15 cellular contexts compared by ENCODE assay signal in the genomic region with DNA sequence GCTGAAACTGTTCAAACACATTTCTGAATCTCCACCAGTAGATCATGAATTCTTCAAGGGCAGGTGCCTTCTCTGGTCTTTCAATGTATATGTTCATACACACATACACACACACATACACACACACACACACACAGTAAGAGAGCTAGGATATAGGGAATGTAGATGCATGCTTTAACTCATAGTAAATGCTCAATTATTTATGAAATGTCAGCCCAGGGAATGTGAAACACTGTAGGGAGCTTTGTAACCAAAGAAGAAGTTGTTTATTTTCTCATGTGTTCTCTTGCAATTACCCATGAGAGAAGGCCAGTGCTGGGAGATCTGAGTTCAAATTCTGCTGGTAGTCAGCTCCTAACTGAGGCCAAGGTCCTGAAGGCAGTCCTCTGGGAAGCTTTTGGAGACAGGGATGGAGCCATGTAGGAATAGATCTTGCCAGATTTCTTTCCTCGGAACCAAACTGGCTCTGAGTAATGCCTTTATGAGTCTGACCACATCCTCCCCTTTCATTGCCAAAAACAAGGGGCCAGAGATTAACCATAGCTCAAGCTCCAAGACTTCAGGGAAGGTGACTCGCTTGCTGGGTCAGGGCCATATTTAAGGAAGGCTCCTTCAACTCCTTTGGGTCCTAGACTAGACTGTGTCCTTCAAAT.
DNase-seq lines count a peak whose midpoint lies in the region; ATAC-seq and TF ChIP-seq lines count a peak whose summit lies in the region.
"Had no signal": no experiment of that assay in that cellular context is flagged by ENCODE, and none has a peak within 500 bp of the region (broad histone marks: within the 10 kb centered on the region; RNA-seq: fewer than 3 reads in every experiment).

No MANE protein-coding gene starts in this region.

- WGBS in GM23248 (ENCODE audit: low coverage in 1 of 2, low lambda C conversion rate in 2 of 2, missing lambda C conversion rate in 2 of 2), 2 experiments, result 19 to 21% methylated on average over 2 of the region's 2 CpGs
- 12% methylated on average over 2 of the region's 2 CpGs for WGBS in SK-N-SH (ENCODE audit: low lambda C conversion rate)

- no peaks in the 10 kb centered on the region for H3K9me3 ChIP-seq in GM23248 (ENCODE audit: low read depth)
- H3K9me3 ChIP-seq in SK-N-SH, result no peaks in the 10 kb centered on the region
- H3K9me3 ChIP-seq: uterus had no signal

- intact Hi-C loops in CD14-positive monocyte (cut with micrococcal nuclease), result no loop called here

- H4K20me1 ChIP-seq in GM23248 (ENCODE audit: insufficient read depth), result no peaks in the 10 kb centered on the region
- no peaks in the 10 kb centered on the region for H4K20me1 ChIP-seq in SK-N-SH (ENCODE audit: insufficient read depth)

- no peak overlapping the region for H2AFZ ChIP-seq in GM23248
- no peak overlapping the region for H2AFZ ChIP-seq in SK-N-SH (ENCODE audit: low read depth)

- no peak overlapping the region for H3K27ac Mint-ChIP-seq in CD14-positive monocyte
- H3K27ac Mint-ChIP-seq: activated CD4-positive, alpha-beta memory T cell treated with anti-CD3 and anti-CD28 coated beads, Interleukin-2, amount 10 ng/mL, durations not matched to agents 7 days and 5 days; B cell had no signal

- TF ChIP-seq CTCF in SK-N-SH (IDR thresholded peaks at IDR 0.05) (no peak), CD14-positive monocyte (IDR thresholded peaks at IDR 0.05) (no peak)

- DNase-seq in A172 (ENCODE audit: low spot score) (peak; percentile 93), GM23248 (peak; percentile 95), SK-N-SH (no peak), fibroblast of peridontal ligament (ENCODE audit: extremely low read depth) (peak; percentile 97), NCI-H187 treated with DMSO at 0.1 percent for 48 hours (lab: John Stamatoyannopoulos, UW) (no peak), CD14-positive monocyte (ENCODE audit: low spot score) (no peak), NCI-H2227 (lab: John Stamatoyannopoulos, UW; ENCODE audit: unreplicated experiment) (no peak)
- DNase-seq: activated CD4-positive, alpha-beta memory T cell treated with anti-CD3 and anti-CD28 coated beads, Interleukin-2, amount 10 ng/mL, durations not matched to agents 7 days and 5 days; activated gamma-delta T cell; DMS53; NCI-H2029 treated with DMSO at 0.1 percent for 48 hours; uterus had no signal

- H3K4me1 ChIP-seq in GM23248 (ENCODE audit: insufficient read depth) (peaks cover 24% of the 10 kb centered on the region), SK-N-SH (ENCODE audit: control insufficient read depth in 1 of 2, insufficient read depth in 2 of 2, low read depth in 1 of 2, low read length in 1 of 2) (peaks cover 2 to 28% of the 10 kb centered on the region in 2 experiments; a peak in 3 of 4 replicates)
- H3K4me1 ChIP-seq: uterus had no signal

- H3F3A ChIP-seq in GM23248 (ENCODE audit: insufficient read depth) (peaks cover 27% of the 10 kb centered on the region), SK-N-SH (replicated peaks; ENCODE audit: insufficient read depth) (peaks cover 43% of the 10 kb centered on the region)

- H3K36me3 Mint-ChIP-seq in CD14-positive monocyte, result no peaks in the 10 kb centered on the region

- H3K4me3 Mint-ChIP-seq in CD14-positive monocyte, result no peak overlapping the region
- H3K4me3 Mint-ChIP-seq: activated CD4-positive, alpha-beta memory T cell treated with anti-CD3 and anti-CD28 coated beads, Interleukin-2, amount 10 ng/mL, durations not matched to agents 7 days and 5 days; B cell had no signal

- TF ChIP-seq RAD21 in SK-N-SH (IDR thresholded peaks at IDR 0.05; ENCODE audit: low read length), result no peak

- H3K9me3 Mint-ChIP-seq in CD14-positive monocyte, result peaks cover 0 to 5% (median 0%) of the 10 kb centered on the region in 7 donors
- H3K9me3 Mint-ChIP-seq: activated CD4-positive, alpha-beta memory T cell treated with anti-CD3 and anti-CD28 coated beads, Interleukin-2, amount 10 ng/mL, durations not matched to agents 7 days and 5 days had no signal

- H3K27ac ChIP-seq in GM23248, result peak overlapping the region; percentile 78
- peak overlapping the region in 1 of 2 experiments; percentile 99; a peak in 2 of 4 replicates for H3K27ac ChIP-seq in SK-N-SH (ENCODE audit: low read depth in 2 of 2, low read length in 1 of 2)
- H3K27ac ChIP-seq: KMS-11, uterus had no signal

- no peaks in the 10 kb centered on the region for H3K4me1 Mint-ChIP-seq in CD14-positive monocyte
- H3K4me1 Mint-ChIP-seq: activated CD4-positive, alpha-beta memory T cell treated with anti-CD3 and anti-CD28 coated beads, Interleukin-2, amount 10 ng/mL, durations not matched to agents 7 days and 5 days; B cell had no signal

- H3K9me2 ChIP-seq in GM23248 (ENCODE audit: insufficient read depth) (no peaks in the 10 kb centered on the region), SK-N-SH (no peaks in the 10 kb centered on the region)

- no peak for ATAC-seq in HG02884 (IDR thresholded peaks at IDR 0.05; ENCODE audit: unreplicated experiment)

- CTCF ChIA-PET in SK-N-SH (lab: Yijun Ruan, JAX), result interaction anchor here (1.9 to 4.3 kb wide), 2 partner anchors 11 to 969 kb away, joined by 4 to 37 read pairs; no protein-coding TSS in a partner anchor

- H3K36me3 ChIP-seq in GM23248 (ENCODE audit: low read depth), result no peaks in the 10 kb centered on the region
- peaks cover 0 to 40% of the 10 kb centered on the region in 2 experiments for H3K36me3 ChIP-seq in SK-N-SH (replicated peaks in 1 of 2; ENCODE audit: control insufficient read depth in 1 of 2, insufficient read depth in 2 of 2, low read length in 1 of 2)
- H3K36me3 ChIP-seq: uterus had no signal

- H3K27me3 ChIP-seq in GM23248 (replicated peaks; ENCODE audit: insufficient read depth) (no peaks in the 10 kb centered on the region), SK-N-SH (ENCODE audit: insufficient read depth) (no peaks in the 10 kb centered on the region)
- H3K27me3 ChIP-seq: uterus had no signal

- in situ Hi-C loops in GM23248 (cut with MboI), result no loop called here

- no peak overlapping the region for H3K4me2 ChIP-seq in GM23248 (ENCODE audit: unreplicated experiment)
- no peak overlapping the region for H3K4me2 ChIP-seq in SK-N-SH
- H3K4me2 ChIP-seq: KMS-11 had no signal

- peaks cover 0 to 2% (median 2%) of the 10 kb centered on the region in 3 donors for H3K27me3 Mint-ChIP-seq in CD14-positive monocyte (ENCODE audit: low read depth in 3 of 3)
- H3K27me3 Mint-ChIP-seq: activated CD4-positive, alpha-beta memory T cell treated with anti-CD3 and anti-CD28 coated beads, Interleukin-2, amount 10 ng/mL, durations not matched to agents 7 days and 5 days; B cell had no signal

- H3K79me2 ChIP-seq in GM23248 (ENCODE audit: insufficient read depth) (no peaks in the 10 kb centered on the region), SK-N-SH (ENCODE audit: insufficient read depth) (peaks cover 14% of the 10 kb centered on the region; the same call in 1 of the 2 replicates)

- H3K4me3 ChIP-seq in GM23248, result no peak overlapping the region
- no peak overlapping the region for H3K4me3 ChIP-seq in SK-N-SH (ENCODE audit: low read depth in 2 of 2, low read length in 1 of 2)
- H3K4me3 ChIP-seq: uterus had no signal

- POLR2A ChIA-PET in SK-N-SH (lab: Yijun Ruan, JAX), result no interaction called here

- H3K9ac ChIP-seq in GM23248 (0 out of 2 replicates have a peak overlapping the region, but pooled peaks have one; percentile 14), SK-N-SH (peak overlapping the region; percentile 32; the same call in 1 of the 2 replicates)
- H3K9ac ChIP-seq: KMS-11 had no signal

- TF ChIP-seq EP300 in SK-N-SH (IDR thresholded peaks at IDR 0.05; ENCODE audit: borderline replicate concordance in 1 of 2, low read depth in 1 of 2, low read length in 1 of 2), result peak in 1 of 2 experiments; percentile 92; a peak in 2 of 4 replicates

TF ChIP-seq in SK-N-SH, 30 proteins besides CTCF, POLR2A, EP300 and RAD21 (continues in another document):
- TF ChIP-seq MXI1 (IDR thresholded peaks at IDR 0.05; ENCODE audit: low read depth, low read length), result no peak
- TF ChIP-seq, protein P1, sequence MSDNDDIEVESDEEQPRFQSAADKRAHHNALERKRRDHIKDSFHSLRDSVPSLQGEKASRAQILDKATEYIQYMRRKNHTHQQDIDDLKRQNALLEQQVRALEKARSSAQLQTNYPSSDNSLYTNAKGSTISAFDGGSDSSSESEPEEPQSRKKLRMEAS (IDR thresholded peaks at IDR 0.05; ENCODE audit: low read depth), result peak; percentile 37; the same call in 1 of the 2 replicates
- no peak for TF ChIP-seq FOXJ3 (CRISPR knock-in tag; IDR thresholded peaks at IDR 0.05)
- TF ChIP-seq, protein P2, sequence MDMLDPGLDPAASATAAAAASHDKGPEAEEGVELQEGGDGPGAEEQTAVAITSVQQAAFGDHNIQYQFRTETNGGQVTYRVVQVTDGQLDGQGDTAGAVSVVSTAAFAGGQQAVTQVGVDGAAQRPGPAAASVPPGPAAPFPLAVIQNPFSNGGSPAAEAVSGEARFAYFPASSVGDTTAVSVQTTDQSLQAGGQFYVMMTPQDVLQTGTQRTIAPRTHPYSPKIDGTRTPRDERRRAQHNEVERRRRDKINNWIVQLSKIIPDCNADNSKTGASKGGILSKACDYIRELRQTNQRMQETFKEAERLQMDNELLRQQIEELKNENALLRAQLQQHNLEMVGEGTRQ (IDR thresholded peaks at IDR 0.05; ENCODE audit: borderline replicate concordance, low read depth, low read length), result no peak
- TF ChIP-seq RXRA (IDR thresholded peaks at IDR 0.05; ENCODE audit: borderline replicate concordance, low read depth), result peak; percentile 65
- TF ChIP-seq RFX5 (IDR thresholded peaks at IDR 0.05; ENCODE audit: low read length), result no peak
- TF ChIP-seq, protein P3, sequence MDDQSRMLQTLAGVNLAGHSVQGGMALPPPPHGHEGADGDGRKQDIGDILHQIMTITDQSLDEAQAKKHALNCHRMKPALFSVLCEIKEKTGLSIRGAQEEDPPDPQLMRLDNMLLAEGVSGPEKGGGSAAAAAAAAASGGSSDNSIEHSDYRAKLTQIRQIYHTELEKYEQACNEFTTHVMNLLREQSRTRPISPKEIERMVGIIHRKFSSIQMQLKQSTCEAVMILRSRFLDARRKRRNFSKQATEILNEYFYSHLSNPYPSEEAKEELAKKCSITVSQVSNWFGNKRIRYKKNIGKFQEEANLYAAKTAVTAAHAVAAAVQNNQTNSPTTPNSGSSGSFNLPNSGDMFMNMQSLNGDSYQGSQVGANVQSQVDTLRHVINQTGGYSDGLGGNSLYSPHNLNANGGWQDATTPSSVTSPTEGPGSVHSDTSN (IDR thresholded peaks at IDR 0.05), result peak; percentile 75; the same call in 1 of the 2 replicates
- no peak for TF ChIP-seq EZH2phosphoT487 (IDR thresholded peaks at IDR 0.05; ENCODE audit: borderline replicate concordance, low read depth)
- peak; percentile 77 for TF ChIP-seq JUND (IDR thresholded peaks at IDR 0.05)
- peak; percentile 35; the same call in 1 of the 2 replicates for TF ChIP-seq MEF2A (IDR thresholded peaks at IDR 0.05; ENCODE audit: borderline replicate concordance, low read depth)
- TF ChIP-seq TEAD4 (IDR thresholded peaks at IDR 0.05; ENCODE audit: borderline replicate concordance, insufficient read depth), result peak; percentile 63; the same call in 1 of the 2 replicates
- no peak for TF ChIP-seq GABPA (IDR thresholded peaks at IDR 0.05; ENCODE audit: low read depth)
- no peak for TF ChIP-seq SIN3A (IDR thresholded peaks at IDR 0.05; ENCODE audit: borderline replicate concordance, low read depth, low read length)
- TF ChIP-seq SMC3 (IDR thresholded peaks at IDR 0.05; ENCODE audit: low read depth, low read length), result no peak

Comparison
In these comparisons a context has a peak if more than half of its experiments do, and no peak if none do; other contexts are left out.
1. DNase-seq: peak in A172 (single experiment), GM23248 (single experiment) and fibroblast of peridontal ligament (single experiment); none in SK-N-SH (single experiment), NCI-H187 treated with DMSO at 0.1 percent for 48 hours (single experiment), CD14-positive monocyte (single experiment) and NCI-H2227 (single experiment).